Comparison of ENCODE assay signal across 10 cellular contexts in genomic region chr5:77180167-77181081, GRCh38. TPM values are rescaled to one million over a fixed set of nuclear protein-coding genes. Genes with fewer than 3 reads are reported as not detected.
DNase-seq lines count a peak whose midpoint lies in the region; ATAC-seq and TF ChIP-seq lines count a peak whose summit lies in the region.
"Had no signal": no experiment of that assay in that cellular context is flagged by ENCODE, and none has a peak within 500 bp of the region (broad histone marks: within the 10 kb centered on the region; RNA-seq: fewer than 3 reads in every experiment).

No MANE protein-coding gene starts in this region.

- no peak overlapping the region for H3K27ac ChIP-seq in testis

- in situ Hi-C loops in astrocyte of the spinal cord (cut with HindIII; ENCODE audit: low sequenced_read_pairs), result no loop called here

- H3K9me3 ChIP-seq in testis, result no peaks in the 10 kb centered on the region

- peak; percentile 74 for DNase-seq in NCI-H748 (lab: John Stamatoyannopoulos, UW; ENCODE audit: unreplicated experiment)
- DNase-seq in NCI-H748 treated with DMSO at 0.1 percent for 48 hours (lab: John Stamatoyannopoulos, UW), result no peak
- DNase-seq in astrocyte of the spinal cord (ENCODE audit: low read depth, low spot score), result no peak
- peak; percentile 71 for DNase-seq in left lobe of liver (ENCODE audit: low spot score)
- peak; percentile 69 for DNase-seq in testis
- DNase-seq in NCI-H82 (lab: John Stamatoyannopoulos, UW), result no peak
- no peak for DNase-seq in activated CD4-positive, alpha-beta T cell treated with anti-CD3 and anti-CD28 coated beads for 1 hour
- DNase-seq: DND-41, foreskin melanocyte had no signal

- H3K4me1 ChIP-seq in testis, result peaks cover 4% of the 10 kb centered on the region

- intact Hi-C loops in testis (cut with DNase I; ENCODE audit: low total_unique reads), result no loop called here

- ATAC-seq in left lobe of liver (peak; percentile 55), GM19023 (IDR thresholded peaks at IDR 0.05; ENCODE audit: unreplicated experiment) (no peak)

- no peak for TF ChIP-seq POLR2A in testis (IDR thresholded peaks at IDR 0.05)

- no peaks in the 10 kb centered on the region for H3K27me3 ChIP-seq in testis

- TF ChIP-seq CTCF in astrocyte of the spinal cord (IDR thresholded peaks at IDR 0.05; ENCODE audit: low read depth, low read length) (no peak), testis (IDR thresholded peaks at IDR 0.05) (no peak)

- no peaks in the 10 kb centered on the region for H3K36me3 ChIP-seq in testis (ENCODE audit: low read depth, missing control alignments)

- WGBS in testis, 2 donors, result 3 to 6% methylated on average over 4 to 54 of the region's 69 CpGs

- H3K4me3 ChIP-seq in astrocyte of the spinal cord (ENCODE audit: low read depth, low read length) (peak overlapping the region; percentile 29), testis (peak overlapping the region; percentile 35 to 61)

RNA-seq across cellular contexts. Expression of gene PDE8B, which starts 30.1 kb away (rescaled TPM):
- total RNA-seq in left lobe of liver, result 5.5 TPM
- total RNA-seq in testis, result 1 to 10 TPM; 2.0 to 7.2 TPM
- polyA plus RNA-seq in testis (ENCODE audit: insufficient read depth, low read depth, low replicate concordance), result 5.8 TPM

Comparison
In these comparisons a context has a peak if more than half of its experiments do, and no peak if none do; other contexts are left out.
1. DNase-seq: peak in NCI-H748 (single experiment), left lobe of liver (single experiment) and testis (single experiment); none in NCI-H748 treated with DMSO at 0.1 percent for 48 hours (single experiment), astrocyte of the spinal cord (single experiment), NCI-H82 (single experiment) and activated CD4-positive, alpha-beta T cell treated with anti-CD3 and anti-CD28 coated beads for 1 hour (single experiment).